Comparison of ENCODE assay signal across 16 cellular contexts in genomic region chr21:33401617-33401967, GRCh38. TPM values are rescaled to one million over a fixed set of nuclear protein-coding genes. Genes with fewer than 3 reads are reported as not detected.
DNase-seq lines count a peak whose midpoint lies in the region; ATAC-seq, FAIRE-seq and TF ChIP-seq lines count a peak whose summit lies in the region.
"Had no signal": no experiment of that assay in that cellular context is flagged by ENCODE, and none has a peak within 500 bp of the region (broad histone marks: within the 10 kb centered on the region; RNA-seq: fewer than 3 reads in every experiment).

No MANE protein-coding gene starts in this region.

- WGBS in A549 (ENCODE audit: missing lambda C conversion rate): 88% methylated on average over 6 of the region's 6 CpGs

- in situ Hi-C loops in G401 (cut with HindIII; ENCODE audit: low sequenced_read_pairs): no loop called here

- no peak for TF ChIP-seq POLR2A in A549 (IDR thresholded peaks at IDR 0.05; ENCODE audit: low read length)

- DNase-seq in A549 (ENCODE audit: low read depth in 1 of 2, low spot score in 1 of 2): no peak
- DNase-seq in G401 (ENCODE audit: low spot score): peak; percentile 33
- peak; percentile 77 for DNase-seq in SIG-M5 treated with dmso at 0.1 percent for 504 hours (lab: John Stamatoyannopoulos, UW; ENCODE audit: unreplicated experiment)
- no peak for DNase-seq in left lung
- DNase-seq in stimulated activated CD4-positive, alpha-beta T cell treated with anti-CD3 and anti-CD28 coated beads, Interleukin-15, amount 100 ng/mL, for 24 hours: no peak
- DNase-seq in T-helper 17 cell: no peak
- no peak for DNase-seq in frontal cortex (ENCODE audit: low spot score in 2 of 2)
- DNase-seq: activated CD8-positive, alpha-beta memory T cell treated with anti-CD3 and anti-CD28 coated beads for 24 hours; CD8-positive, alpha-beta T cell; NCI-H524; T-cell had no signal

- FAIRE-seq in A549 (lab: Jason Lieb, UNC) (no peak), frontal cortex (lab: Jason Lieb, UNC) (no peak)

- H3K27me3 Mint-ChIP-seq in T-helper 17 cell: no peaks in the 10 kb centered on the region
- H3K27me3 Mint-ChIP-seq: activated naive CD8-positive, alpha-beta T cell had no signal

- CTCF ChIA-PET in A549 (lab: Yijun Ruan, JAX): interaction anchor here (0.6 kb wide), 1 partner anchor 23 kb away, joined by 4 read pairs; no protein-coding TSS in a partner anchor

- H3K4me1 ChIP-seq in A549: peaks cover 15% of the 10 kb centered on the region
- H3K4me1 ChIP-seq in left lung: peaks cover 19 to 64% of the 10 kb centered on the region in 2 donors
- H3K4me1 ChIP-seq: parathyroid adenoma had no signal

- intact Hi-C loops in left lung (cut with DNase I): no loop called here

- no peak overlapping the region for H3K27ac ChIP-seq in A549
- peak overlapping the region; percentile 96 to 99 for H3K27ac ChIP-seq in left lung
- H3K27ac ChIP-seq: parathyroid adenoma had no signal

- H3K27me3 ChIP-seq in left lung: no peaks in the 10 kb centered on the region

- H3K36me3 Mint-ChIP-seq in T-helper 17 cell (ENCODE audit: low read depth): no peaks in the 10 kb centered on the region
- H3K36me3 Mint-ChIP-seq: activated naive CD8-positive, alpha-beta T cell; CD8-positive, alpha-beta T cell; T-cell had no signal

- H3K4me2 ChIP-seq in A549: no peak overlapping the region

- H3K27ac Mint-ChIP-seq in T-helper 17 cell: no peak overlapping the region
- H3K27ac Mint-ChIP-seq: activated naive CD8-positive, alpha-beta T cell had no signal

- H3K9me3 ChIP-seq in A549 (no peaks in the 10 kb centered on the region), left lung (no peaks in the 10 kb centered on the region), T-helper 17 cell (ENCODE audit: control insufficient read depth, low read length, poor library complexity, severe bottlenecking) (no peaks in the 10 kb centered on the region)
- H3K9me3 ChIP-seq: thoracic aorta had no signal

- H3K4me3 ChIP-seq in A549 (no peak overlapping the region), left lung (no peak overlapping the region)

- TF ChIP-seq RAD21 in A549 (conservative IDR thresholded peaks at IDR 0.05 in 1 of 2, IDR thresholded peaks at IDR 0.05 in 1 of 2): no peak

- ATAC-seq in A549 (no peak), left lung (no peak), T-helper 17 cell (no peak), GM21526 (IDR thresholded peaks at IDR 0.05; ENCODE audit: low FRiP score, unreplicated experiment) (no peak)
- ATAC-seq: CD8-positive, alpha-beta T cell; left lobe of liver; T-cell had no signal

- no peak overlapping the region for H3K4me3 Mint-ChIP-seq in T-helper 17 cell

- H3K36me3 ChIP-seq in left lung: peaks cover 0 to 9% of the 10 kb centered on the region in 2 donors
- H3K36me3 ChIP-seq: thoracic aorta had no signal

- TF ChIP-seq EP300 in A549 (IDR thresholded peaks at IDR 0.05): no peak

- TF ChIP-seq CTCF in A549 (IDR thresholded peaks at IDR 0.05) (no peak), left lung (IDR thresholded peaks at IDR 0.05) (no peak)

- H3K4me1 Mint-ChIP-seq in T-helper 17 cell: peaks cover 16% of the 10 kb centered on the region

- POLR2A ChIA-PET in A549 (lab: Yijun Ruan, JAX): interaction anchor here (0.6 kb wide), 1 partner anchor 17 kb away, joined by 5 read pairs; no protein-coding TSS in a partner anchor

TF ChIP-seq in A549, 52 proteins besides CTCF, POLR2A, EP300 and RAD21:
- TF ChIP-seq ZC3H11A (IDR thresholded peaks at IDR 0.05) (peak; percentile 72), ZFP36 (IDR thresholded peaks at IDR 0.05; ENCODE audit: borderline replicate concordance, partially characterized antibody) (no peak)
TF ChIP-seq in A549: peak in this region for 1.

RNA-seq across cellular contexts. Expression of gene IFNGR2, which starts 1.6 kb away (rescaled TPM):
- polyA plus RNA-seq in A549 (2011; rRNA removed) (47.2 and 54.6 TPM in 2 replicates), A549 (2017; fragmentation: RNase III; extraction: RNeasy Plus Mini Kit Qiagen cat#74134 plus additional on column Dnase treatment) (20.8 to 24.2 TPM (median 21.6 TPM) in 3 replicates)
- 25.3 and 34.4 TPM in 2 replicates for polyA plus RNA-seq in A549 (2012; cell fraction: cytosol; rRNA removed)
- polyA plus RNA-seq in A549 (2012; cell fraction: nucleus; rRNA removed): 9.5 and 13.0 TPM in 2 replicates
- 52.9 and 71.0 TPM in 2 replicates for polyA minus RNA-seq in A549 (2011; rRNA and poly(A)+ RNA removed)
- total RNA-seq in G401 (2014; rRNA removed; shearing (Covaris generic)): 61.2 and 66.8 TPM in 2 replicates
- total RNA-seq in left lung (100 to 1,000 TPM in 1 of 2 donors, 10 to 100 TPM in 1; 90.8 to 116 TPM), T-helper 17 cell (10 to 100 TPM; 17.9 to 18.7 TPM), frontal cortex (60.3 TPM)

Comparison
In these comparisons a context has a peak if more than half of its experiments do, and no peak if none do; other contexts are left out.
1. DNase-seq: peak in G401 (single experiment) and SIG-M5 treated with dmso at 0.1 percent for 504 hours (single experiment); none in A549 (0 of 2), left lung (0 of 2), stimulated activated CD4-positive, alpha-beta T cell treated with anti-CD3 and anti-CD28 coated beads, Interleukin-15, amount 100 ng/mL, for 24 hours (single experiment), T-helper 17 cell (0 of 3) and frontal cortex (0 of 2).
2. H3K27ac ChIP-seq: peak in left lung (2 of 2); none in A549 (0 of 2).